In genomic region chr2:219643084-219643473, GRCh38 we compare ENCODE assay signal across 14 cellular contexts. TPM values are rescaled to one million over a fixed set of nuclear protein-coding genes. Genes with fewer than 3 reads are reported as not detected.
DNase-seq lines count a peak whose midpoint lies in the region; ATAC-seq, FAIRE-seq and TF ChIP-seq lines count a peak whose summit lies in the region.
"Had no signal": no experiment of that assay in that cellular context is flagged by ENCODE, and none has a peak within 500 bp of the region (broad histone marks: within the 10 kb centered on the region; RNA-seq: fewer than 3 reads in every experiment).

No MANE protein-coding gene starts in this region.

- no peaks in the 10 kb centered on the region for H3F3A ChIP-seq in Loucy (ENCODE audit: low read depth)

- H3K18ac ChIP-seq in H1 (ENCODE audit: extremely low read depth, low read length), result no peak overlapping the region

- peak; percentile 44 for DNase-seq in activated CD8-positive, alpha-beta memory T cell treated with anti-CD3 and anti-CD28 coated beads, Interleukin-2, amount 50 U/mL, for 48 hours
- DNase-seq in activated CD8-positive, alpha-beta memory T cell treated with anti-CD3 and anti-CD28 coated beads, Interleukin-2, amount 10 ng/mL, durations not matched to agents 7 days and 5 days, result no peak
- DNase-seq in H1 (ENCODE audit: low read depth in 1 of 2, low spot score in 2 of 2) (no peak), pons (ENCODE audit: low spot score) (peak; percentile 2), cerebellar nuclear complex (lab: John Stamatoyannopoulos, UW) (no peak), hepatic stellate cell (ENCODE audit: low spot score) (no peak), germinal center (ENCODE audit: low spot score) (no peak)

- no peaks in the 10 kb centered on the region for H3K79me1 ChIP-seq in H1 (ENCODE audit: low read depth, low read length)

- no peak for FAIRE-seq in H1 (lab: Jason Lieb, UNC)
- FAIRE-seq: small intestine had no signal

- no peaks in the 10 kb centered on the region for H3K9me2 ChIP-seq in Loucy (replicated peaks; ENCODE audit: low read depth, low read length)

- H3K27ac ChIP-seq in H1 (ENCODE audit: low read depth, low read length), result no peak overlapping the region
- H3K27ac ChIP-seq: prostate gland, SK-N-MC had no signal

- peak overlapping the region; percentile 90 for H2AFZ ChIP-seq in Loucy (ENCODE audit: low read length)
- H2AFZ ChIP-seq in H1 (ENCODE audit: low read length), result 0 out of 2 replicates have a peak overlapping the region, but pooled peaks have one; percentile 1

- H3K23ac ChIP-seq in H1 (ENCODE audit: insufficient read length), result no peak overlapping the region

- no peak for TF ChIP-seq POLR2A in H1 (IDR thresholded peaks at IDR 0.05; ENCODE audit: control extremely low read depth in 1 of 2, low read depth in 2 of 2, low read length in 2 of 2)

- H3K23me2 ChIP-seq in H1 (ENCODE audit: low read depth, low read length), result no peaks in the 10 kb centered on the region

- H3K79me2 ChIP-seq in Loucy (ENCODE audit: insufficient read depth, low read length), result no peaks in the 10 kb centered on the region
- no peaks in the 10 kb centered on the region for H3K79me2 ChIP-seq in H1 (ENCODE audit: control insufficient read depth in 1 of 2, insufficient read depth in 2 of 2, low read length in 2 of 2)

- ATAC-seq in activated CD8-positive, alpha-beta memory T cell treated with anti-CD3 and anti-CD28 coated beads, Interleukin-2, amount 10 ng/mL, durations not matched to agents 7 days and 5 days, result no peak

- peaks cover 17% of the 10 kb centered on the region for H3K4me1 Mint-ChIP-seq in activated CD8-positive, alpha-beta memory T cell treated with anti-CD3 and anti-CD28 coated beads, Interleukin-2, amount 10 ng/mL, durations not matched to agents 7 days and 5 days

- H3K27me3 Mint-ChIP-seq in activated CD8-positive, alpha-beta memory T cell treated with anti-CD3 and anti-CD28 coated beads, Interleukin-2, amount 10 ng/mL, durations not matched to agents 7 days and 5 days, result peaks cover 5% of the 10 kb centered on the region

- H3K9me3 Mint-ChIP-seq in activated CD8-positive, alpha-beta memory T cell treated with anti-CD3 and anti-CD28 coated beads, Interleukin-2, amount 10 ng/mL, durations not matched to agents 7 days and 5 days (ENCODE audit: low read depth), result no peaks in the 10 kb centered on the region
- H3K9me3 Mint-ChIP-seq: activated naive CD4-positive, alpha-beta T cell treated with anti-CD3 and anti-CD28 coated beads, Interleukin-2, amount 10 ng/mL, durations not matched to agents 7 days and 5 days; nephron had no signal

- H4K8ac ChIP-seq in H1 (ENCODE audit: extremely low read depth, insufficient read depth, low read length), result no peak overlapping the region; the same call in 1 of the 2 replicates

- H4K91ac ChIP-seq in H1 (replicated peaks; ENCODE audit: insufficient read length, low read length), result no peak overlapping the region

- H3K27me3 ChIP-seq in Loucy (ENCODE audit: insufficient read depth, low read length, poor library complexity, severe bottlenecking) (no peaks in the 10 kb centered on the region), H1 (replicated peaks in 1 of 4; ENCODE audit: control insufficient read depth in 3 of 4, extremely low read depth in 1 of 4, insufficient read depth in 3 of 4, low read length in 3 of 4) (peaks cover 0 to 6% (median 3%) of the 10 kb centered on the region in 4 experiments; a peak in 5 of 7 replicates)
- H3K27me3 ChIP-seq: MG63 had no signal

- H2BK12ac ChIP-seq in H1 (ENCODE audit: low read depth, low read length), result peak overlapping the region; percentile 22; the same call in 1 of the 2 replicates

- H2BK5ac ChIP-seq in H1 (ENCODE audit: low read depth, low read length), result no peak overlapping the region

- H2BK120ac ChIP-seq in H1 (replicated peaks; ENCODE audit: low read depth, low read length), result no peak overlapping the region

- TF ChIP-seq RAD21 in H1 (IDR thresholded peaks at IDR 0.05 in 1 of 2, conservative IDR thresholded peaks at IDR 0.05 in 1 of 2; ENCODE audit: low read depth in 2 of 2, low read length in 2 of 2), result no peak

- H2BK15ac ChIP-seq in H1 (ENCODE audit: low read length), result 0 out of 2 replicates have a peak overlapping the region, but pooled peaks have one; percentile 89

- no peaks in the 10 kb centered on the region for H3K36me3 Mint-ChIP-seq in activated CD8-positive, alpha-beta memory T cell treated with anti-CD3 and anti-CD28 coated beads, Interleukin-2, amount 10 ng/mL, durations not matched to agents 7 days and 5 days
- H3K36me3 Mint-ChIP-seq: activated naive CD4-positive, alpha-beta T cell treated with anti-CD3 and anti-CD28 coated beads, Interleukin-2, amount 10 ng/mL, durations not matched to agents 7 days and 5 days had no signal

- CTCF ChIA-PET in activated CD8-positive, alpha-beta memory T cell treated with anti-CD3 and anti-CD28 coated beads, Interleukin-2, amount 10 ng/mL, durations not matched to agents 7 days and 5 days (lab: Charles Lee), result interaction anchor here (0.7 to 4.7 kb wide), 13 partner anchors 9 to 145 kb away, joined by 3 to 89 read pairs (median 4); partner anchors contain the start of genes CHPF, GMPPA, STK11IP and TMEM198
- CTCF ChIA-PET in H1 (lab: Charles Lee; ENCODE audit: partially characterized antibody), result interaction anchor here (0.6 to 22.0 kb wide), 42 partner anchors 9 to 158 kb away, joined by 3 to 356 read pairs (median 6); partner anchors contain the start of gene GMPPA

- H3K4me1 ChIP-seq in Loucy (ENCODE audit: insufficient read depth, low read length, poor library complexity, severe bottlenecking) (peaks cover 4% of the 10 kb centered on the region), H1 (replicated peaks in 1 of 4; ENCODE audit: control insufficient read depth in 3 of 4, insufficient read depth in 4 of 4, low read length in 3 of 4) (peaks cover 0 to 6% (median 2%) of the 10 kb centered on the region in 4 experiments; a peak in 5 of 7 replicates)

- no peaks in the 10 kb centered on the region for H4K20me1 ChIP-seq in Loucy (ENCODE audit: insufficient read depth, low read length, poor library complexity, severe bottlenecking)
- no peaks in the 10 kb centered on the region for H4K20me1 ChIP-seq in H1 (replicated peaks in 1 of 2; ENCODE audit: control insufficient read depth in 1 of 2, insufficient read depth in 2 of 2, low read length in 2 of 2)

- H2AK5ac ChIP-seq in H1 (ENCODE audit: low read depth, low read length), result 0 out of 2 replicates have a peak overlapping the region, but pooled peaks have one; percentile 24

- no peak overlapping the region for H4K5ac ChIP-seq in H1 (ENCODE audit: insufficient read length, low read depth, low read length)

- H3K36me3 ChIP-seq in Loucy (ENCODE audit: insufficient read depth, low read length) (no peaks in the 10 kb centered on the region), H1 (ENCODE audit: control insufficient read depth in 2 of 4, insufficient read depth in 4 of 4, low read length in 3 of 4) (no peaks in the 10 kb centered on the region)
- H3K36me3 ChIP-seq: MG63, prostate gland had no signal

- no peak for TF ChIP-seq CTCF in Loucy (conservative IDR thresholded peaks at IDR 0.05; ENCODE audit: low read length)
- TF ChIP-seq CTCF in H1 (IDR thresholded peaks at IDR 0.05; ENCODE audit: control extremely low read depth in 1 of 3, insufficient read depth in 1 of 3, low read depth in 1 of 3, low read length in 3 of 3), result no peak

- WGBS in H1 (ENCODE audit: extremely low coverage in 1 of 2, insufficient coverage in 1 of 2, insufficient read length in 1 of 2, insufficient replicate concordance in 2 of 2, low coverage in 1 of 2, low lambda C conversion rate in 2 of 2, missing lambda C conversion rate in 1 of 2), 2 experiments, result 93% methylated on average over 7 of the region's 7 CpGs; no CpG with 5 or more reads in 1 of the 2 experiments

- no peak overlapping the region for H3K14ac ChIP-seq in H1 (ENCODE audit: insufficient read length)

- no peak overlapping the region for H2BK20ac ChIP-seq in H1 (ENCODE audit: low read length)

- no peak overlapping the region for H3K56ac ChIP-seq in H1 (replicated peaks; ENCODE audit: insufficient read length, low read depth, low read length)

- POLR2A ChIA-PET in H1 (lab: Charles Lee; ENCODE audit: partially characterized antibody), result interaction anchor here (1.6 to 3.1 kb wide), 2 partner anchors 20 to 81 kb away, joined by 3 to 11 read pairs; no protein-coding TSS in a partner anchor

- H3K9ac ChIP-seq in Loucy (ENCODE audit: low read depth, low read length, poor library complexity, severe bottlenecking) (peak overlapping the region; percentile 39), H1 (replicated peaks in 1 of 4; ENCODE audit: extremely low read depth in 1 of 4, low read depth in 3 of 4, low read length in 3 of 4) (no peak overlapping the region)

- H3K4ac ChIP-seq in H1 (replicated peaks; ENCODE audit: insufficient read length, low read depth, low read length), result no peak overlapping the region

- H3K4me3 ChIP-seq in Loucy (ENCODE audit: low read length, poor library complexity, severe bottlenecking) (peak overlapping the region; percentile 49), H1 (ENCODE audit: extremely low read depth in 1 of 4, insufficient read depth in 2 of 4, low read depth in 3 of 4, low read length in 4 of 4) (0 out of 8 replicates have a peak overlapping the region, but pooled peaks of 1 of the 4 experiments have one; percentile 13)
- H3K4me3 ChIP-seq: MG63, prostate gland, SK-N-MC had no signal

- no peaks in the 10 kb centered on the region for H3K9me3 ChIP-seq in Loucy (ENCODE audit: insufficient read depth, low read depth, low read length)
- no peaks in the 10 kb centered on the region for H3K9me3 ChIP-seq in H1 (ENCODE audit: insufficient read depth in 2 of 2, low read depth in 1 of 2, low read length in 1 of 2)
- H3K9me3 ChIP-seq: MG63, prostate gland had no signal

- no peak overlapping the region for H3K4me3 Mint-ChIP-seq in activated CD8-positive, alpha-beta memory T cell treated with anti-CD3 and anti-CD28 coated beads, Interleukin-2, amount 10 ng/mL, durations not matched to agents 7 days and 5 days
- H3K4me3 Mint-ChIP-seq: activated naive CD4-positive, alpha-beta T cell treated with anti-CD3 and anti-CD28 coated beads, Interleukin-2, amount 10 ng/mL, durations not matched to agents 7 days and 5 days; nephron had no signal

- no peak for TF ChIP-seq EP300 in H1 (IDR thresholded peaks at IDR 0.05; ENCODE audit: borderline replicate concordance in 1 of 2, low read depth in 2 of 2, low read length in 2 of 2)

- no peak overlapping the region for H3K27ac Mint-ChIP-seq in activated CD8-positive, alpha-beta memory T cell treated with anti-CD3 and anti-CD28 coated beads, Interleukin-2, amount 10 ng/mL, durations not matched to agents 7 days and 5 days
- H3K27ac Mint-ChIP-seq: activated naive CD4-positive, alpha-beta T cell treated with anti-CD3 and anti-CD28 coated beads, Interleukin-2, amount 10 ng/mL, durations not matched to agents 7 days and 5 days; nephron had no signal

- peak overlapping the region; percentile 72 for H3K4me2 ChIP-seq in Loucy (ENCODE audit: low read depth, low read length, poor library complexity, severe bottlenecking)
- no peak overlapping the region for H3K4me2 ChIP-seq in H1 (ENCODE audit: insufficient read depth in 1 of 2, low read depth in 2 of 2, low read length in 2 of 2)

RNA-seq across cellular contexts. Expression of gene SLC4A3, which starts 15.6 kb away (rescaled TPM):
- not detected for total RNA-seq in activated CD8-positive, alpha-beta memory T cell treated with anti-CD3 and anti-CD28 coated beads, Interleukin-2, amount 10 ng/mL, durations not matched to agents 7 days and 5 days
- total RNA-seq in H1 (2021; fragmentation: NEBNext Ultra II Directional; extraction: Animal tissue kit (Norgen Biotek cat#: 25700)), result 6.5 and 7.4 TPM in 2 replicates
- polyA plus RNA-seq in H1 (2011; rRNA removed), result 4.8 and 8.2 TPM in 2 replicates
- polyA plus RNA-seq in H1 (2011; cell fraction: cytosol; rRNA removed), result 5.4 TPM
- 37.1 TPM for polyA plus RNA-seq in H1 (2011; cell fraction: nucleus; rRNA removed)
- 5.8 to 8.2 TPM (median 6.5 TPM) in 4 replicates for polyA plus RNA-seq in H1 (2012, experiment 1 of 2)
- polyA plus RNA-seq in H1 (2012, experiment 2 of 2), result 4.7 TPM
- polyA plus RNA-seq in H1 (2013, experiment 1 of 2), result 4.7 TPM
- polyA plus RNA-seq in H1 (2013, experiment 2 of 2), result 4.8 TPM
- 2.8 and 5.1 TPM in 2 replicates for polyA minus RNA-seq in H1 (2011; rRNA and poly(A)+ RNA removed)
- 4.6 TPM for polyA minus RNA-seq in H1 (2011; cell fraction: cytosol; rRNA and poly(A)+ RNA removed)
- 9.8 TPM for polyA minus RNA-seq in H1 (2011; cell fraction: nucleus; rRNA and poly(A)+ RNA removed)

RNA-seq across cellular contexts. Expression of gene STK11IP, which starts 45.4 kb away (rescaled TPM):
- total RNA-seq in activated CD8-positive, alpha-beta memory T cell treated with anti-CD3 and anti-CD28 coated beads, Interleukin-2, amount 10 ng/mL, durations not matched to agents 7 days and 5 days, result 10 to 100 TPM; 27.7 to 30.8 TPM
- total RNA-seq in H1 (2021; fragmentation: NEBNext Ultra II Directional; extraction: Animal tissue kit (Norgen Biotek cat#: 25700)), result 24.1 and 29.6 TPM in 2 replicates
- polyA plus RNA-seq in H1 (2011; rRNA removed), result 18.5 and 26.5 TPM in 2 replicates
- polyA plus RNA-seq in H1 (2011; cell fraction: cytosol; rRNA removed), result 15.8 TPM
- polyA plus RNA-seq in H1 (2011; cell fraction: nucleus; rRNA removed), result 164 TPM
- polyA plus RNA-seq in H1 (2012, experiment 1 of 2), result 17.0 to 28.8 TPM (median 24.2 TPM) in 4 replicates
- polyA plus RNA-seq in H1 (2012, experiment 2 of 2), result 20.6 TPM
- polyA plus RNA-seq in H1 (2013, experiment 1 of 2), result 15.3 TPM
- polyA plus RNA-seq in H1 (2013, experiment 2 of 2), result 13.6 TPM
- polyA minus RNA-seq in H1 (2011; rRNA and poly(A)+ RNA removed), result 24.4 and 24.9 TPM in 2 replicates
- polyA minus RNA-seq in H1 (2011; cell fraction: cytosol; rRNA and poly(A)+ RNA removed), result 20.9 TPM
- polyA minus RNA-seq in H1 (2011; cell fraction: nucleus; rRNA and poly(A)+ RNA removed), result 35.4 TPM

Comparison
In these comparisons a context has a peak if more than half of its experiments do, and no peak if none do; other contexts are left out.
1. DNase-seq: peak in activated CD8-positive, alpha-beta memory T cell treated with anti-CD3 and anti-CD28 coated beads, Interleukin-2, amount 50 U/mL, for 48 hours (single experiment) and pons (single experiment); none in activated CD8-positive, alpha-beta memory T cell treated with anti-CD3 and anti-CD28 coated beads, Interleukin-2, amount 10 ng/mL, durations not matched to agents 7 days and 5 days (single experiment), H1 (0 of 2), cerebellar nuclear complex (0 of 2), hepatic stellate cell (single experiment) and germinal center (single experiment).